ENCODE assay signal across 26 cellular contexts in genomic region chr21:36204980-36205379, GRCh38. TPM values are rescaled to one million over a fixed set of nuclear protein-coding genes. Genes with fewer than 3 reads are reported as not detected.
A peak's percentile ranks its signal among the peaks of the same experiment; 100 is the strongest.
DNase-seq lines count a peak whose midpoint lies in the region; ATAC-seq and TF ChIP-seq lines count a peak whose summit lies in the region.
"Had no signal": no experiment of that assay in that cellular context is flagged by ENCODE, and none has a peak within 500 bp of the region (broad histone marks: within the 10 kb centered on the region; RNA-seq: fewer than 3 reads in every experiment).

No MANE protein-coding gene starts in this region.

- H2BK120ac ChIP-seq in IMR-90 (ENCODE audit: low read depth, low read length): peak overlapping the region; percentile 70

- no peak for TF ChIP-seq RAD21 in IMR-90 (IDR thresholded peaks at IDR 0.05; ENCODE audit: low read length)

- peak overlapping the region; percentile 57 for H2BK20ac ChIP-seq in IMR-90 (ENCODE audit: low read depth, low read length)

- peaks cover 6% of the 10 kb centered on the region for H3K36me3 Mint-ChIP-seq in progenitor cell of endocrine pancreas (ENCODE audit: insufficient read depth)

- H3K9me1 ChIP-seq in IMR-90 (ENCODE audit: insufficient read depth, low read length): peaks cover 33% of the 10 kb centered on the region

- no peak overlapping the region for H3K4me2 ChIP-seq in IMR-90 (ENCODE audit: low read depth, low read length)
- H3K4me2 ChIP-seq: GM23338 had no signal

- H3K27me3 ChIP-seq in IMR-90 (ENCODE audit: control insufficient read depth, insufficient read depth, low read length) (no peaks in the 10 kb centered on the region), left ventricle myocardium inferior (ENCODE audit: low read depth) (no peaks in the 10 kb centered on the region)
- H3K27me3 ChIP-seq: BLaER1 treated with 17β-estradiol and CSF1 and Interleukin-3, amounts not matched to agents 10 nM and 100 nM had no signal

- dilution Hi-C loops in IMR-90 (cut with HindIII; ENCODE audit: low sequenced_read_pairs, unreplicated experiment): no loop called here

- H3K27ac ChIP-seq in IMR-90 (ENCODE audit: insufficient read depth, low read length) (no peak overlapping the region), left ventricle myocardium inferior (replicated peaks) (peak overlapping the region; percentile 54)
- H3K27ac ChIP-seq: 22Rv1; BLaER1 treated with 17β-estradiol and CSF1 and Interleukin-3, amounts not matched to agents 10 nM and 100 nM; HL-60 had no signal

- no peaks in the 10 kb centered on the region for H3K36me3 ChIP-seq in IMR-90 (ENCODE audit: control insufficient read depth, insufficient read depth, low read length)
- peaks cover 7% of the 10 kb centered on the region for H3K36me3 ChIP-seq in left ventricle myocardium inferior
- H3K36me3 ChIP-seq: HAP-1 had no signal

- ATAC-seq in IMR-90 (ENCODE audit: low read depth) (no peak), GM19452 (IDR thresholded peaks at IDR 0.05; ENCODE audit: unreplicated experiment) (no peak)
- ATAC-seq: GM12878, GM23338, HepG2 had no signal

- H3K56ac ChIP-seq in IMR-90 (ENCODE audit: extremely low read depth, insufficient read depth, low read length): no peak overlapping the region

- H3K9ac ChIP-seq in IMR-90 (ENCODE audit: low read depth, low read length): no peak overlapping the region
- H3K9ac ChIP-seq: BLaER1 treated with 17β-estradiol and CSF1 and Interleukin-3, amounts not matched to agents 10 nM and 100 nM had no signal

- no peaks in the 10 kb centered on the region for H3K9me3 ChIP-seq in IMR-90 (ENCODE audit: control insufficient read depth, insufficient read depth, low read length)
- no peaks in the 10 kb centered on the region for H3K9me3 ChIP-seq in left ventricle myocardium inferior (replicated peaks)
- H3K9me3 ChIP-seq: BLaER1 treated with 17β-estradiol and CSF1 and Interleukin-3, amounts not matched to agents 10 nM and 100 nM; HAP-1 had no signal

- whole genome bisulfite sequencing in IMR-90 (ENCODE audit: extremely low coverage in 2 of 2, insufficient read length in 1 of 2), 2 experiments: 96% methylated on average over 3 of the region's 6 CpGs; no CpG with 5 or more reads in 1 of the 2 experiments

- TF ChIP-seq POLR2A in IMR-90 (IDR thresholded peaks at IDR 0.05; ENCODE audit: low read depth, low read length): no peak

- CTCF ChIA-PET in IMR-90 (lab: Yijun Ruan, JAX): interaction anchor here (0.6 kb wide), 1 partner anchor 18 kb away, joined by 4 read pairs; no protein-coding TSS in a partner anchor

- peaks cover 6 to 42% of the 10 kb centered on the region in 2 experiments for H3K79me1 ChIP-seq in IMR-90 (ENCODE audit: low read depth in 1 of 2, low read length in 2 of 2)

- peak overlapping the region; percentile 81 for H2AK9ac ChIP-seq in IMR-90 (replicated peaks; ENCODE audit: low read depth, low read length, poor library complexity)

- POLR2A ChIA-PET in IMR-90 (lab: Charles Lee; ENCODE audit: unreplicated experiment): no interaction called here

- no peak overlapping the region; the same call in 1 of the 2 replicates for H3K23ac ChIP-seq in IMR-90 (ENCODE audit: low read depth, low read length)

- intact Hi-C loops in IMR-90 (cut with micrococcal nuclease): loop anchor here (5.0 kb wide), 1 partner anchor 48 kb away; the partner anchor contains the start of gene DOP1B
- intact Hi-C loops in left ventricle myocardium inferior (cut with micrococcal nuclease): no loop called here

- peak overlapping the region; percentile 92 for H3K27ac Mint-ChIP-seq in progenitor cell of endocrine pancreas
- H3K27ac Mint-ChIP-seq: GM23338 had no signal

- BruUV-seq in IMR-90 (replicated peaks; lab: Mats Ljungman, UMichigan): no TSS peak

- no peak overlapping the region for H3K4me3 Mint-ChIP-seq in progenitor cell of endocrine pancreas (ENCODE audit: low read depth)
- H3K4me3 Mint-ChIP-seq: CD4-positive, alpha-beta memory T cell; GM23338 had no signal

- H4K5ac ChIP-seq in IMR-90 (ENCODE audit: low read depth, low read length): no peak overlapping the region

- H2BK5ac ChIP-seq in IMR-90 (ENCODE audit: low read depth, low read length, poor library complexity, severe bottlenecking): peak overlapping the region; percentile 10

- DNase-seq in NCI-H2029 (lab: John Stamatoyannopoulos, UW) (peak; percentile 23), NCI-H2029 treated with DMSO at 0.1 percent for 48 hours (lab: John Stamatoyannopoulos, UW) (no peak), IMR-90 (no peak), left ventricle myocardium inferior (peak; percentile 37), progenitor cell of endocrine pancreas (ENCODE audit: low spot score, unreplicated experiment) (no peak), NCI-H128 (lab: John Stamatoyannopoulos, UW; ENCODE audit: unreplicated experiment) (no peak), AG20443 (ENCODE audit: low spot score) (no peak)
- DNase-seq: ACHN; CD4-positive, alpha-beta memory T cell; DND-41; KBM-7; MM.1S; NCI-H1092; NCI-H1436 treated with DMSO at 0.1 percent for 48 hours; NCI-H2081; NCI-H2171; NCI-H526; OCI-M1 had no signal

- H3K4me1 Mint-ChIP-seq in progenitor cell of endocrine pancreas (ENCODE audit: low read depth): peaks cover 59% of the 10 kb centered on the region

- H3K9me3 Mint-ChIP-seq in progenitor cell of endocrine pancreas (ENCODE audit: low read depth): no peaks in the 10 kb centered on the region
- H3K9me3 Mint-ChIP-seq: CD4-positive, alpha-beta memory T cell; GM23338 had no signal

- H4K8ac ChIP-seq in IMR-90 (ENCODE audit: low read depth in 2 of 2, low read length in 2 of 2): peak overlapping the region in 1 of 2 experiments; percentile 49; a peak in 1 of 4 replicates

- no peak overlapping the region for H3K14ac ChIP-seq in IMR-90 (replicated peaks; ENCODE audit: low read depth, low read length)

- H4K20me1 ChIP-seq in IMR-90 (ENCODE audit: insufficient read depth, low read length): no peaks in the 10 kb centered on the region
- H4K20me1 ChIP-seq: BLaER1 treated with 17β-estradiol and CSF1 and Interleukin-3, amounts not matched to agents 10 nM and 100 nM had no signal

- no peaks in the 10 kb centered on the region for H3K27me3 Mint-ChIP-seq in progenitor cell of endocrine pancreas
- H3K27me3 Mint-ChIP-seq: CD4-positive, alpha-beta memory T cell had no signal

- H2BK15ac ChIP-seq in IMR-90 (ENCODE audit: low read depth, low read length): peak overlapping the region; percentile 54; the same call in 1 of the 3 replicates

- H2AK5ac ChIP-seq in IMR-90 (ENCODE audit: low read depth, low read length): peak overlapping the region; percentile 90

- peak overlapping the region; percentile 60 for H3K4ac ChIP-seq in IMR-90 (ENCODE audit: low read depth, low read length)

- no peak overlapping the region for H2AFZ ChIP-seq in IMR-90 (replicated peaks; ENCODE audit: low read length, poor library complexity)
- H2AFZ ChIP-seq: GM23338 had no signal

- peak overlapping the region; percentile 49; the same call in 1 of the 2 replicates for H4K91ac ChIP-seq in IMR-90 (ENCODE audit: insufficient read depth, low read depth, low read length)

- H3K4me3 ChIP-seq in IMR-90 (ENCODE audit: insufficient read depth, low read depth, low read length) (no peak overlapping the region), left ventricle myocardium inferior (no peak overlapping the region)
- H3K4me3 ChIP-seq: BLaER1 treated with 17β-estradiol and CSF1 and Interleukin-3, amounts not matched to agents 10 nM and 100 nM; GM12878; GM23338; HAP-1 had no signal

- H3K4me1 ChIP-seq in IMR-90 (ENCODE audit: control insufficient read depth, insufficient read depth, low read length) (peaks cover 29% of the 10 kb centered on the region), left ventricle myocardium inferior (peaks cover 24% of the 10 kb centered on the region)
- H3K4me1 ChIP-seq: HAP-1 had no signal

- no peak overlapping the region for H3K18ac ChIP-seq in IMR-90 (ENCODE audit: low read depth, low read length)

- in situ Hi-C loops in IMR-90 (cut with MboI; ENCODE audit: low sequenced_read_pairs): loop anchor here (10.0 kb wide), 1 partner anchor 50 kb away; the partner anchor contains the start of gene DOP1B

- TF ChIP-seq CTCF in IMR-90 (conservative IDR thresholded peaks at IDR 0.05; ENCODE audit: low read depth, low read length) (no peak), left ventricle myocardium inferior (IDR thresholded peaks at IDR 0.05; ENCODE audit: borderline replicate concordance) (no peak), progenitor cell of endocrine pancreas (IDR thresholded peaks at IDR 0.05; ENCODE audit: unreplicated experiment) (no peak)

TF ChIP-seq in IMR-90, 13 proteins besides CTCF, POLR2A, EP300 and RAD21 (continues in another document):
- no peak for TF ChIP-seq MAFK (IDR thresholded peaks at IDR 0.05; ENCODE audit: low read depth, low read length)
- no peak for TF ChIP-seq MAZ (IDR thresholded peaks at IDR 0.05; ENCODE audit: borderline replicate concordance, low read depth, low read length)
- TF ChIP-seq FOS (IDR thresholded peaks at IDR 0.05; ENCODE audit: low read depth, low read length): no peak
- TF ChIP-seq MXI1 (IDR thresholded peaks at IDR 0.05; ENCODE audit: borderline replicate concordance, low read depth, low read length): no peak
- TF ChIP-seq SMC3 (IDR thresholded peaks at IDR 0.05; ENCODE audit: low read depth, low read length): no peak
- no peak for TF ChIP-seq CHD1 (IDR thresholded peaks at IDR 0.05; ENCODE audit: low read depth, low read length)
- TF ChIP-seq CEBPB (IDR thresholded peaks at IDR 0.05; ENCODE audit: low read depth, low read length): no peak
- no peak for TF ChIP-seq RFX5 (IDR thresholded peaks at IDR 0.05; ENCODE audit: low read depth, low read length)
- no peak for TF ChIP-seq USF2 (IDR thresholded peaks at IDR 0.05; ENCODE audit: low read depth, low read length)
- TF ChIP-seq NFE2L2 (IDR thresholded peaks at IDR 0.05; ENCODE audit: low read depth, low read length): no peak
- no peak for TF ChIP-seq RCOR1 (IDR thresholded peaks at IDR 0.05; ENCODE audit: insufficient replicate concordance, low read length)
- no peak for TF ChIP-seq BHLHE40 (IDR thresholded peaks at IDR 0.05; ENCODE audit: low read depth, low read length)

RNA-seq across cellular contexts. Expression of gene DOP1B, which starts 48.4 kb away (rescaled TPM):
- total RNA-seq in IMR-90 (2012; rRNA removed) (7.5 and 8.8 TPM in 2 replicates), left ventricle myocardium inferior (13.6 TPM), progenitor cell of endocrine pancreas (47.7 and 57.4 TPM in 2 replicates)
- polyA plus RNA-seq in IMR-90 (2012; rRNA removed): 12.2 and 13.0 TPM in 2 replicates
- 8.1 and 10.8 TPM in 2 replicates for polyA plus RNA-seq in IMR-90 (2012; cell fraction: cytosol; rRNA removed)
- 12.9 and 16.4 TPM in 2 replicates for polyA plus RNA-seq in IMR-90 (2012; cell fraction: nucleus; rRNA removed; ENCODE audit: low replicate concordance)

Comparison
In these comparisons a context has a peak if more than half of its experiments do, and no peak if none do; other contexts are left out.
1. DNase-seq: peak in NCI-H2029 (single experiment) and left ventricle myocardium inferior (single experiment); none in NCI-H2029 treated with DMSO at 0.1 percent for 48 hours (single experiment), IMR-90 (single experiment), progenitor cell of endocrine pancreas (single experiment), NCI-H128 (single experiment) and AG20443 (single experiment).